11 cellular contexts compared by ENCODE assay signal in genomic region chr9:37574241-37574721, GRCh38. TPM values are rescaled to one million over a fixed set of nuclear protein-coding genes. Genes with fewer than 3 reads are reported as not detected.
DNase-seq lines count a peak whose midpoint lies in the region; TF ChIP-seq lines count a peak whose summit lies in the region.
"Had no signal": no experiment of that assay in that cellular context is flagged by ENCODE, and none has a peak within 500 bp of the region (broad histone marks: within the 10 kb centered on the region; RNA-seq: fewer than 3 reads in every experiment).

No MANE protein-coding gene starts in this region.

- H3K4me3 ChIP-seq in H7 (ENCODE audit: insufficient read depth, low read depth, low read length) (no peak overlapping the region), OCI-LY7 (ENCODE audit: low read depth, low read length, poor library complexity, severe bottlenecking) (peak overlapping the region; percentile 78), fibroblast of the aortic adventitia (ENCODE audit: low read depth, low read length) (no peak overlapping the region), sigmoid colon (peak overlapping the region in 2 of 4 donors; percentile 71 to 79)

- WGBS in sigmoid colon, 2 donors = 12 to 47% methylated on average over 5 of the region's 5 CpGs

- H3K4me1 Mint-ChIP-seq in activated CD4-positive, alpha-beta T cell treated with anti-CD3 and anti-CD28 coated beads, Interleukin-2, amount 10 ng/mL, durations not matched to agents 24 days and 14 days = peaks cover 22% of the 10 kb centered on the region

- no peaks in the 10 kb centered on the region for H3K9me3 ChIP-seq in OCI-LY7 (ENCODE audit: low read length)
- no peaks in the 10 kb centered on the region for H3K9me3 ChIP-seq in sigmoid colon
- H3K9me3 ChIP-seq: thoracic aorta had no signal

- H3K4me3 Mint-ChIP-seq in activated CD4-positive, alpha-beta T cell treated with anti-CD3 and anti-CD28 coated beads, Interleukin-2, amount 10 ng/mL, durations not matched to agents 24 days and 14 days = no peak overlapping the region

- H3K27me3 Mint-ChIP-seq in activated CD4-positive, alpha-beta T cell treated with anti-CD3 and anti-CD28 coated beads, Interleukin-2, amount 10 ng/mL, durations not matched to agents 24 days and 14 days = peaks cover 10% of the 10 kb centered on the region

- peak overlapping the region; percentile 90 for H3K4me2 ChIP-seq in OCI-LY7 (ENCODE audit: low read length)

- H3K9me3 Mint-ChIP-seq in activated CD4-positive, alpha-beta T cell treated with anti-CD3 and anti-CD28 coated beads, Interleukin-2, amount 10 ng/mL, durations not matched to agents 24 days and 14 days = no peaks in the 10 kb centered on the region

- peaks cover 11% of the 10 kb centered on the region for H3K36me3 Mint-ChIP-seq in activated CD4-positive, alpha-beta T cell treated with anti-CD3 and anti-CD28 coated beads, Interleukin-2, amount 10 ng/mL, durations not matched to agents 24 days and 14 days (ENCODE audit: low read depth)

- H3K4me1 ChIP-seq in OCI-LY7 (ENCODE audit: insufficient read depth, low read length, poor library complexity, severe bottlenecking) = peaks cover 38% of the 10 kb centered on the region
- peaks cover 0 to 37% (median 29%) of the 10 kb centered on the region in 4 donors for H3K4me1 ChIP-seq in sigmoid colon

- no peak for TF ChIP-seq CTCF in OCI-LY7 (conservative IDR thresholded peaks at IDR 0.05; ENCODE audit: low read length)
- no peak for TF ChIP-seq CTCF in fibroblast of the aortic adventitia (IDR thresholded peaks at IDR 0.05; ENCODE audit: insufficient read depth, low read length)
- no peak for TF ChIP-seq CTCF in sigmoid colon (IDR thresholded peaks at IDR 0.05)

- H3K27ac ChIP-seq in OCI-LY7 (ENCODE audit: low read depth, low read length, poor library complexity, severe bottlenecking) = no peak overlapping the region
- peak overlapping the region; percentile 40 to 97 (median 96) for H3K27ac ChIP-seq in sigmoid colon

- no TSS peak for BruUV-seq in OCI-LY7 (replicated peaks; lab: Mats Ljungman, UMichigan)

- H3K9me2 ChIP-seq in OCI-LY7 (ENCODE audit: insufficient read depth, low read length) = no peaks in the 10 kb centered on the region

- H3K36me3 ChIP-seq in H7 (replicated peaks; ENCODE audit: control insufficient read depth, insufficient read depth, low read length) (no peaks in the 10 kb centered on the region), OCI-LY7 (ENCODE audit: insufficient read depth, low read length) (peaks cover 42% of the 10 kb centered on the region), sigmoid colon (no peaks in the 10 kb centered on the region)
- H3K36me3 ChIP-seq: thoracic aorta had no signal

- H3K27me3 ChIP-seq in H7 (ENCODE audit: control insufficient read depth, insufficient read depth, low read length) = no peaks in the 10 kb centered on the region
- no peaks in the 10 kb centered on the region for H3K27me3 ChIP-seq in sigmoid colon

- H3K79me2 ChIP-seq in OCI-LY7 (ENCODE audit: insufficient read depth, low read depth, low read length) = peaks cover 20% of the 10 kb centered on the region; the same call in 1 of the 2 replicates

- no peak overlapping the region for H2AFZ ChIP-seq in OCI-LY7 (ENCODE audit: low read length)

- DNase-seq in H7 = peak; percentile 39
- DNase-seq in OCI-LY7 (ENCODE audit: low spot score) = no peak
- DNase-seq in fibroblast of the aortic adventitia (ENCODE audit: low read depth) = peak; percentile 45
- no peak for DNase-seq in sigmoid colon
- DNase-seq in iPS-NIHi7 (ENCODE audit: extremely low spot score) = no peak
- DNase-seq in stimulated activated CD4-positive, alpha-beta T cell treated with anti-CD3 and anti-CD28 coated beads, Interleukin-4, amount 100 ng/mL, for 24 hours = no peak
- no peak for DNase-seq in AG20443 (ENCODE audit: low spot score)
- no peak for DNase-seq in activated CD4-positive, alpha-beta T cell treated with anti-CD3 and anti-CD28 coated beads, Interleukin-2, amount 10 ng/mL, durations not matched to agents 24 days and 14 days
- DNase-seq: NCI-H226; stimulated activated CD4-positive, alpha-beta T cell treated with anti-CD3 and anti-CD28 coated beads, Interleukin-12 subunit alpha, Interleukin-12 subunit beta, amount 100 ng/mL, for 4 hours had no signal

- POLR2A ChIA-PET in OCI-LY7 (lab: Charles Lee) = interaction anchor here (0.6 to 4.8 kb wide), 5 partner anchors 8 to 62 kb away, joined by 3 to 37 read pairs (median 5); partner anchors contain the start of gene TOMM5

- no peak for TF ChIP-seq POLR2A in sigmoid colon (IDR thresholded peaks at IDR 0.05)

- intact Hi-C loops in OCI-LY7 (cut with micrococcal nuclease; ENCODE audit: unreplicated experiment) (no loop called here), sigmoid colon (cut with DNase I) (loop anchor here (10.0 kb wide), 2 partner anchors 331 to 491 kb away; partner anchors contain the start of genes SHB and SLC25A51)
- intact Hi-C loops in activated CD4-positive, alpha-beta T cell treated with anti-CD3 and anti-CD28 coated beads, Interleukin-2, amount 10 ng/mL, durations not matched to agents 24 days and 14 days (cut with micrococcal nuclease) = no loop called here

- no peak for TF ChIP-seq EP300 in sigmoid colon (IDR thresholded peaks at IDR 0.05)

- CTCF ChIA-PET in OCI-LY7 (lab: Charles Lee; ENCODE audit: unreplicated experiment) = interaction anchor here (0.7 to 1.0 kb wide), 2 partner anchors 90 to 166 kb away, joined by 3 to 4 read pairs; no protein-coding TSS in a partner anchor

- no peaks in the 10 kb centered on the region; the same call in 1 of the 2 replicates for H4K20me1 ChIP-seq in OCI-LY7 (ENCODE audit: insufficient read depth, low read length)

- H3K27ac Mint-ChIP-seq in activated CD4-positive, alpha-beta T cell treated with anti-CD3 and anti-CD28 coated beads, Interleukin-2, amount 10 ng/mL, durations not matched to agents 24 days and 14 days = no peak overlapping the region

RNA-seq across cellular contexts. Expression of gene FBXO10, which starts 1.9 kb away (rescaled TPM):
- total RNA-seq in H7 (2014; rRNA removed; shearing (Covaris generic)) = 13.3 and 17.4 TPM in 2 replicates
- 9.4 and 16.1 TPM in 2 replicates for total RNA-seq in OCI-LY7 (2014; rRNA removed; shearing (Covaris generic))
- total RNA-seq in OCI-LY7 (2022) (13.0 and 13.2 TPM in 2 replicates), fibroblast of the aortic adventitia (ENCODE audit: low replicate concordance) (7.1 and 7.6 TPM in 2 replicates), sigmoid colon (10 to 100 TPM; 14.8 to 19.4 (median 16.3) TPM)
- 1 to 10 TPM in 1 of 3 donors, under 1 TPM in 2; 0.60 to 4.1 (median 0.69) TPM for polyA plus RNA-seq in sigmoid colon
- 1.9 and 2.7 TPM in 2 replicates for total RNA-seq in activated CD4-positive, alpha-beta T cell treated with anti-CD3 and anti-CD28 coated beads, Interleukin-2, amount 10 ng/mL, durations not matched to agents 24 days and 14 days

RNA-seq across cellular contexts. Expression of gene TOMM5, which starts 18.1 kb away (rescaled TPM):
- total RNA-seq in H7 (2014; rRNA removed; shearing (Covaris generic)) = 157 and 164 TPM in 2 replicates
- total RNA-seq in OCI-LY7 (2014; rRNA removed; shearing (Covaris generic)) = 215 and 231 TPM in 2 replicates
- total RNA-seq in OCI-LY7 (2022) (124 and 132 TPM in 2 replicates), fibroblast of the aortic adventitia (ENCODE audit: low replicate concordance) (58.5 and 181 TPM in 2 replicates), sigmoid colon (100 to 1,000 TPM in 3 of 4 donors, 10 to 100 TPM in 1; 69.2 to 173 (median 134) TPM)
- polyA plus RNA-seq in sigmoid colon = 100 to 1,000 TPM; 106 to 140 (median 138) TPM
- total RNA-seq in activated CD4-positive, alpha-beta T cell treated with anti-CD3 and anti-CD28 coated beads, Interleukin-2, amount 10 ng/mL, durations not matched to agents 24 days and 14 days = 186 and 193 TPM in 2 replicates

Comparison
In these comparisons a context has a peak if more than half of its experiments do, and no peak if none do; other contexts are left out.
1. DNase-seq: peak in H7 (single experiment) and fibroblast of the aortic adventitia (single experiment); none in OCI-LY7 (single experiment), sigmoid colon (single experiment), iPS-NIHi7 (single experiment), stimulated activated CD4-positive, alpha-beta T cell treated with anti-CD3 and anti-CD28 coated beads, Interleukin-4, amount 100 ng/mL, for 24 hours (single experiment), AG20443 (single experiment) and activated CD4-positive, alpha-beta T cell treated with anti-CD3 and anti-CD28 coated beads, Interleukin-2, amount 10 ng/mL, durations not matched to agents 24 days and 14 days (single experiment).